ENCODE assay signal across 9 cellular contexts in genomic region chrX:148381603-148382002, GRCh38.
A peak's percentile ranks its signal among the peaks of the same experiment; 100 is the strongest.
DNase-seq lines count a peak whose midpoint lies in the region; ATAC-seq, FAIRE-seq and TF ChIP-seq lines count a peak whose summit lies in the region.
"Had no signal": no experiment of that assay in that cellular context is flagged by ENCODE, and none has a peak within 500 bp of the region (broad histone marks: within the 10 kb centered on the region; RNA-seq: fewer than 3 reads in every experiment).

No MANE protein-coding gene starts in this region.

- no peak overlapping the region for H3K27ac ChIP-seq in esophagus squamous epithelium

- no peaks in the 10 kb centered on the region for H3K36me3 ChIP-seq in esophagus squamous epithelium

- H3K4me3 ChIP-seq in GM12864 (ENCODE audit: low read depth, low read length) (peak overlapping the region; percentile 40), esophagus squamous epithelium (peak overlapping the region in 1 of 4 donors; percentile 23)

- DNase-seq in GM12864 (ENCODE audit: low read depth) (no peak), esophagus squamous epithelium (lab: John Stamatoyannopoulos, UW) (no peak), NCI-H2029 treated with DMSO at 0.1 percent for 48 hours (lab: John Stamatoyannopoulos, UW) (no peak), NCI-H446 treated with DMSO at 0.1 percent for 48 hours (lab: John Stamatoyannopoulos, UW) (no peak)
- no peak for DNase-seq in stimulated activated CD4-positive, alpha-beta T cell treated with anti-CD3 and anti-CD28 coated beads, Interleukin-12 subunit alpha, Interleukin-12 subunit beta, amount 100 ng/mL, for 4 hours
- DNase-seq: NCI-H446 had no signal

- ATAC-seq in GM21390 (IDR thresholded peaks at IDR 0.05; ENCODE audit: unreplicated experiment): peak; percentile 27
- ATAC-seq in HG03439 (IDR thresholded peaks at IDR 0.05; ENCODE audit: unreplicated experiment): peak; percentile 21

- no peaks in the 10 kb centered on the region for H3K9me3 ChIP-seq in esophagus squamous epithelium

- intact Hi-C loops in esophagus squamous epithelium (cut with DNase I): no loop called here

- TF ChIP-seq CTCF in GM12864 (IDR thresholded peaks at IDR 0.05; ENCODE audit: low read depth, low read length, missing control alignments) (no peak), esophagus squamous epithelium (IDR thresholded peaks at IDR 0.05) (no peak)

- FAIRE-seq in colon (lab: Jason Lieb, UNC): peak; percentile 24

- no peaks in the 10 kb centered on the region for H3K4me1 ChIP-seq in esophagus squamous epithelium

- no peaks in the 10 kb centered on the region for H3K27me3 ChIP-seq in esophagus squamous epithelium

- 70% methylated on average over 2 of the region's 2 CpGs; no CpG with 5 or more reads in 1 of the 2 donors for WGBS in esophagus squamous epithelium, 2 donors

- TF ChIP-seq POLR2A in esophagus squamous epithelium (IDR thresholded peaks at IDR 0.05): no peak
